ENCODE assay signal across 24 cellular contexts in the genomic region with DNA sequence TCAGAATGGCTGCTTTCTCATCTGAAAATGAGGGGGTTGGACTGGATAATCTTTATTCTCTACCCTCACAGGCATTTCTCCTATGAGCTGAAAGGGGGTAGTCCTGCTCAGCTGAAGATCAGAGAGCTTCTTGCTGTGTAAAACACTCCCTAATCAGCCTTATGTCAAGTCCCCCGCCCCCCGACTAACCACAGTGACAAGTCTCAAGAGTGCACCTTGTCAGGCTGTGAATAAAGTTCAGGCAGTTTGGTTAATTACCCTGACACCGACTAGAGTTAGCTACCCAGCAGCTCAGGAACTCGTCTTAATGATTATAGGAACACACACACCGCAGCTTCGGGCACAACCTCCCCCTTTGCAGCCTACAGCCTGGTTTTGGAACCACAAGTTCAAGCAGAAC.
"Had no signal": no experiment of that assay in that cellular context is flagged by ENCODE, and none has a peak within 500 bp of the region (broad histone marks: within the 10 kb centered on the region; RNA-seq: fewer than 3 reads in every experiment).

No MANE protein-coding gene starts in this region.

- H3K79me2 ChIP-seq: hepatocyte had no signal

- H3K36me3 ChIP-seq: neutrophil, spleen, tibial artery, upper lobe of right lung, vagina had no signal

- ATAC-seq: left cardiac atrium, left ventricle myocardium superior, sciatic nerve, upper lobe of right lung had no signal

- H3K4me2 ChIP-seq: hepatocyte had no signal

- H3K9me3 ChIP-seq: neutrophil, spleen, tibial artery, upper lobe of right lung, vagina had no signal

- H3K4me3 ChIP-seq: coronary artery, hepatocyte, lung, spleen, tibial artery, upper lobe of right lung, vagina had no signal

- H3K27me3 ChIP-seq: hepatocyte, neutrophil, tibial artery, upper lobe of right lung, vagina had no signal

- H3K9me3 Mint-ChIP-seq: endodermal cell, nephron had no signal

- FAIRE-seq: endothelial cell of umbilical vein, kidney had no signal

- H3K4me3 Mint-ChIP-seq: endodermal cell, nephron had no signal

- H3K27ac Mint-ChIP-seq: endodermal cell had no signal

- H3K27ac ChIP-seq: coronary artery, hepatocyte, neutrophil, spleen, tibial artery, upper lobe of right lung, vagina had no signal

- DNase-seq: effector CD4-positive, alpha-beta T cell; endodermal cell; erythroblast; foreskin melanocyte; head of caudate nucleus; kidney; left cardiac atrium; left ventricle myocardium superior; mesenchymal stem cell; midbrain; spleen; stimulated activated CD4-positive, alpha-beta T cell treated with anti-CD3 and anti-CD28 coated beads, Interleukin-15, amount 100 ng/mL, for 24 hours; stimulated activated CD4-positive, alpha-beta T cell treated with anti-CD3 and anti-CD28 coated beads, Interleukin-2, amount 100 ng/mL, for 24 hours; stimulated activated naive CD4-positive, alpha-beta T cell treated with Interleukin-2 at 50 U/mL for 16 hours; upper lobe of right lung had no signal

- H2AFZ ChIP-seq: hepatocyte had no signal
